10 cellular contexts compared by ENCODE assay signal in genomic region chr7:46932656-46933424, GRCh38.
DNase-seq lines count a peak whose midpoint lies in the region; ATAC-seq and TF ChIP-seq lines count a peak whose summit lies in the region.
"Had no signal": no experiment of that assay in that cellular context is flagged by ENCODE, and none has a peak within 500 bp of the region (broad histone marks: within the 10 kb centered on the region; RNA-seq: fewer than 3 reads in every experiment).

No MANE protein-coding gene starts in this region.

- no peak for ATAC-seq in HG03460 (IDR thresholded peaks at IDR 0.05; ENCODE audit: unreplicated experiment)

- no peak overlapping the region for H3K4me3 Mint-ChIP-seq in CD4-positive, alpha-beta memory T cell
- H3K4me3 Mint-ChIP-seq: activated naive CD8-positive, alpha-beta T cell treated with anti-CD3 and anti-CD28 coated beads, Interleukin-2, amount 10 ng/mL, durations not matched to agents 7 days and 5 days had no signal

- H3K27me3 Mint-ChIP-seq in CD4-positive, alpha-beta memory T cell, result no peaks in the 10 kb centered on the region
- H3K27me3 Mint-ChIP-seq: activated naive CD8-positive, alpha-beta T cell treated with anti-CD3 and anti-CD28 coated beads, Interleukin-2, amount 10 ng/mL, durations not matched to agents 7 days and 5 days had no signal

- H3K27ac ChIP-seq in esophagus muscularis mucosa (replicated peaks in 1 of 4), result peak overlapping the region; percentile 17 to 54 (median 40)
- no peak overlapping the region for H3K27ac ChIP-seq in ovary
- no peak overlapping the region for H3K27ac ChIP-seq in CD4-positive, alpha-beta memory T cell (ENCODE audit: low read depth, low read length)

- H3K27me3 ChIP-seq in esophagus muscularis mucosa (no peaks in the 10 kb centered on the region), ovary (no peaks in the 10 kb centered on the region)
- H3K27me3 ChIP-seq in CD4-positive, alpha-beta memory T cell (ENCODE audit: insufficient read depth, low read length), result no peaks in the 10 kb centered on the region

- H3K4me3 ChIP-seq in esophagus muscularis mucosa (no peak overlapping the region), ovary (no peak overlapping the region)
- H3K4me3 ChIP-seq in CD4-positive, alpha-beta memory T cell (ENCODE audit: low read length in 2 of 2), result no peak overlapping the region

- H3K9me3 ChIP-seq in esophagus muscularis mucosa, result no peaks in the 10 kb centered on the region
- H3K9me3 ChIP-seq in ovary, result no peaks in the 10 kb centered on the region
- no peaks in the 10 kb centered on the region for H3K9me3 ChIP-seq in CD4-positive, alpha-beta memory T cell (ENCODE audit: control insufficient read depth in 1 of 2, low read length in 2 of 2)

- H3K4me1 ChIP-seq in esophagus muscularis mucosa (peaks cover 0 to 12% (median 6%) of the 10 kb centered on the region in 4 donors), ovary (ENCODE audit: insufficient read depth) (peaks cover 4% of the 10 kb centered on the region)
- no peaks in the 10 kb centered on the region for H3K4me1 ChIP-seq in CD4-positive, alpha-beta memory T cell (ENCODE audit: insufficient read depth, low read length)

- no peak for TF ChIP-seq POLR2A in esophagus muscularis mucosa (IDR thresholded peaks at IDR 0.05; ENCODE audit: low read depth)
- TF ChIP-seq POLR2A in ovary (IDR thresholded peaks at IDR 0.05), result no peak

- no peak for TF ChIP-seq EP300 in esophagus muscularis mucosa (IDR thresholded peaks at IDR 0.05)
- TF ChIP-seq EP300 in ovary (IDR thresholded peaks at IDR 0.05), result no peak

- H3K36me3 Mint-ChIP-seq in CD4-positive, alpha-beta memory T cell, result no peaks in the 10 kb centered on the region
- H3K36me3 Mint-ChIP-seq: activated naive CD8-positive, alpha-beta T cell treated with anti-CD3 and anti-CD28 coated beads, Interleukin-2, amount 10 ng/mL, durations not matched to agents 7 days and 5 days had no signal

- CTCF ChIA-PET in CD4-positive, alpha-beta memory T cell (lab: Charles Lee; ENCODE audit: partially characterized antibody), result no interaction called here

- H3K27ac Mint-ChIP-seq in CD4-positive, alpha-beta memory T cell, result no peak overlapping the region
- H3K27ac Mint-ChIP-seq: activated naive CD8-positive, alpha-beta T cell treated with anti-CD3 and anti-CD28 coated beads, Interleukin-2, amount 10 ng/mL, durations not matched to agents 7 days and 5 days had no signal

- DNase-seq in EL (peak; percentile 94), OCI-M1 (lab: John Stamatoyannopoulos, UW) (peak; percentile 87), esophagus muscularis mucosa (ENCODE audit: extremely low spot score) (no peak), ovary (peak in 3 of 5 donors; percentile 16 to 65 (median 26))
- DNase-seq in CD4-positive, alpha-beta memory T cell, result no peak
- no peak for DNase-seq in stimulated activated CD4-positive, alpha-beta T cell treated with anti-CD3 and anti-CD28 coated beads, Interleukin-4, amount 100 ng/mL, for 4 hours
- no peak for DNase-seq in activated CD4-positive, alpha-beta T cell treated with anti-CD3 and anti-CD28 coated beads, Interleukin-2, amount 50 U/mL, for 4 hours
- DNase-seq: activated naive CD8-positive, alpha-beta T cell treated with anti-CD3 and anti-CD28 coated beads, Interleukin-2, amount 10 ng/mL, durations not matched to agents 7 days and 5 days; KG1 had no signal

- H3K9me3 Mint-ChIP-seq in CD4-positive, alpha-beta memory T cell, result peaks cover 0 to 10% (median 3%) of the 10 kb centered on the region in 8 donors

- POLR2A ChIA-PET in CD4-positive, alpha-beta memory T cell (lab: Charles Lee; ENCODE audit: partially characterized antibody), result no interaction called here

- WGBS in esophagus muscularis mucosa, result 53% methylated on average over 7 of the region's 7 CpGs
- 15 to 27% (median 19%) methylated on average over 7 of the region's 7 CpGs for WGBS in ovary, 3 donors

- H3K4me1 Mint-ChIP-seq in CD4-positive, alpha-beta memory T cell, result no peaks in the 10 kb centered on the region
- H3K4me1 Mint-ChIP-seq: activated naive CD8-positive, alpha-beta T cell treated with anti-CD3 and anti-CD28 coated beads, Interleukin-2, amount 10 ng/mL, durations not matched to agents 7 days and 5 days had no signal

- intact Hi-C loops in esophagus muscularis mucosa (cut with DNase I), result no loop called here
- intact Hi-C loops in ovary (cut with DNase I), result no loop called here
- intact Hi-C loops in CD4-positive, alpha-beta memory T cell (cut with micrococcal nuclease), result no loop called here

- TF ChIP-seq CTCF in esophagus muscularis mucosa (IDR thresholded peaks at IDR 0.05), result peak in 1 of 3 experiments; percentile 10
- no peak for TF ChIP-seq CTCF in ovary (IDR thresholded peaks at IDR 0.05)

- no peaks in the 10 kb centered on the region for H3K36me3 ChIP-seq in esophagus muscularis mucosa
- H3K36me3 ChIP-seq in ovary, result no peaks in the 10 kb centered on the region
- no peaks in the 10 kb centered on the region for H3K36me3 ChIP-seq in CD4-positive, alpha-beta memory T cell (ENCODE audit: insufficient read depth, low read length)

Comparison
In these comparisons a context has a peak if more than half of its experiments do, and no peak if none do; other contexts are left out.
1. DNase-seq: peak in EL (single experiment), OCI-M1 (single experiment) and ovary (3 of 5); none in esophagus muscularis mucosa (single experiment), CD4-positive, alpha-beta memory T cell (0 of 5), stimulated activated CD4-positive, alpha-beta T cell treated with anti-CD3 and anti-CD28 coated beads, Interleukin-4, amount 100 ng/mL, for 4 hours (0 of 2) and activated CD4-positive, alpha-beta T cell treated with anti-CD3 and anti-CD28 coated beads, Interleukin-2, amount 50 U/mL, for 4 hours (0 of 2).
2. H3K27ac ChIP-seq: peak in esophagus muscularis mucosa (4 of 4); none in ovary (0 of 2) and CD4-positive, alpha-beta memory T cell (single experiment).